In the genomic region with DNA sequence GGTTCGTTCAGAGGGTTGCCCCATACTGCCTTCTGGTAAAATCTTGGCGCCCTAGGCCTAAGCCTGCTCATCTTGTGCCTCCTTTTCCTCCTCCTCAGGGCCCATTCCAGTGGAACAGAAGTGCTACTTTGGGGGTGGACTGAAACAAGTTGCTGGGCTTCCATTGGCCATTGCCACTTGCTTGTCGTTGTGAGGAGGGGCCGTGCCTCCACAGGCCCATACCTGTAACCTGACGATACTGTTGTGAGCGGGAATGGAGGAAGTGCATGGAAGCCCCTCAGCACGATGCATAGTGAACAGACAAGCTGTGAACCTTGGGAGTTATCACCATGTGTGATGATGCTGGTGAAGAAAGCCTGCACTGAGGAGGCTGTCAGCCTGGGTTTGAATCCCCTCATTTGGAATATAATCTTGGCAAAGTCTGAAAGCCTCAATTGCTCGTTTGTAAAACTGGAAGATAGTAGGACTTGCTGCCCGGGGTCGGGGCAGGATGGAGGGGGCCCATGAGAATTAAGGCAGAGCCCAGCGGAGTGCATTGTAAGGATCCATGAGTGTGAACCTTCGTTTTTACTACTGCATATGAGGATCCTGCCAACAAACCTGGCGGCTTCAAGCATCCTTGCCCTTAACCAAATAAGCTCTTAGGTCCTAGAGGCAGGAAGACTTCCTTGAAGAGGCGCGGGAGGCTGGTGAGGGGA, we compare ENCODE assay signal across 8 cellular contexts. TPM values are rescaled to one million over a fixed set of nuclear protein-coding genes. Genes with fewer than 3 reads are reported as not detected.
DNase-seq lines count a peak whose midpoint lies in the region; FAIRE-seq and TF ChIP-seq lines count a peak whose summit lies in the region.

No MANE protein-coding gene starts in this region.

- H3K27ac ChIP-seq in mucosa of rectum (ENCODE audit: low read depth in 2 of 2, low read length in 2 of 2), result peak overlapping the region; percentile 71 to 84

- peak overlapping the region; percentile 49 for H3K4me3 ChIP-seq in bronchial epithelial cell (ENCODE audit: low read depth, low read length)
- peak overlapping the region; percentile 48 to 89 for H3K4me3 ChIP-seq in mucosa of rectum (ENCODE audit: low read length in 2 of 2)

- H3K27me3 ChIP-seq in bronchial epithelial cell (ENCODE audit: control insufficient read depth, insufficient read depth, low read length) (no peaks in the 10 kb centered on the region), mucosa of rectum (ENCODE audit: control insufficient read depth in 2 of 2, insufficient read depth in 2 of 2, low read length in 2 of 2) (peaks cover 0 to 2% of the 10 kb centered on the region in 2 donors)

- H3K9me3 ChIP-seq in mucosa of rectum (ENCODE audit: control insufficient read depth in 2 of 2, low read length in 2 of 2), result no peaks in the 10 kb centered on the region

- FAIRE-seq in bronchial epithelial cell (lab: Jason Lieb, UNC), result no peak

- in situ Hi-C loops in ACHN (cut with HindIII; ENCODE audit: low pct_ligation_motif_present, low pct_unique_long_range_greater_than_20kb, low sequenced_read_pairs), result loop anchor here (25.0 kb wide), 1 partner anchor 103 kb away; no protein-coding TSS in a partner anchor

- peaks cover 8 to 17% of the 10 kb centered on the region in 2 donors for H3K4me1 ChIP-seq in mucosa of rectum (ENCODE audit: control insufficient read depth in 2 of 2, insufficient read depth in 2 of 2, low read length in 2 of 2)

- no peak for TF ChIP-seq CTCF in bronchial epithelial cell (IDR thresholded peaks at IDR 0.05; ENCODE audit: insufficient read depth, low read length, severe bottlenecking)

- DNase-seq in ACHN, result peak; percentile 29
- DNase-seq in HT-29 (ENCODE audit: low spot score), result peak; percentile 11
- no peak for DNase-seq in bronchial epithelial cell (ENCODE audit: low read depth)
- no peak for DNase-seq in MV-4-11 (lab: John Stamatoyannopoulos, UW)
- no peak for DNase-seq in stimulated activated naive CD4-positive, alpha-beta T cell treated with Interleukin-2 at 50 U/mL for 16 hours (lab: John Stamatoyannopoulos, UW)
- no peak for DNase-seq in AG08396 (ENCODE audit: low spot score)
- DNase-seq in NOMO-1 treated with DMSO at 0.1 percent for 48 hours (lab: John Stamatoyannopoulos, UW; ENCODE audit: unreplicated experiment), result no peak

- H3K9ac ChIP-seq in mucosa of rectum (ENCODE audit: low read depth in 1 of 2, low read length in 2 of 2), result peak overlapping the region in 1 of 2 donors; percentile 82

- H3K36me3 ChIP-seq in bronchial epithelial cell (ENCODE audit: control insufficient read depth, insufficient read depth, low read length) (no peaks in the 10 kb centered on the region), mucosa of rectum (ENCODE audit: control insufficient read depth in 2 of 2, insufficient read depth in 2 of 2, low read length in 2 of 2) (no peaks in the 10 kb centered on the region)

RNA-seq across cellular contexts. Expression of a gene that starts 0.7 kb away (rescaled TPM):
- 22.0 and 23.2 TPM in 2 replicates for total RNA-seq in HT-29 (2014; rRNA removed; shearing (Covaris generic))
- total RNA-seq in bronchial epithelial cell, result 0.26 and 5.5 TPM in 2 replicates

Comparison
In these comparisons a context has a peak if more than half of its experiments do, and no peak if none do; other contexts are left out.
1. DNase-seq: peak in ACHN (single experiment) and HT-29 (single experiment); none in bronchial epithelial cell (single experiment), MV-4-11 (single experiment), stimulated activated naive CD4-positive, alpha-beta T cell treated with Interleukin-2 at 50 U/mL for 16 hours (single experiment), AG08396 (single experiment) and NOMO-1 treated with DMSO at 0.1 percent for 48 hours (single experiment).